In the genomic region with DNA sequence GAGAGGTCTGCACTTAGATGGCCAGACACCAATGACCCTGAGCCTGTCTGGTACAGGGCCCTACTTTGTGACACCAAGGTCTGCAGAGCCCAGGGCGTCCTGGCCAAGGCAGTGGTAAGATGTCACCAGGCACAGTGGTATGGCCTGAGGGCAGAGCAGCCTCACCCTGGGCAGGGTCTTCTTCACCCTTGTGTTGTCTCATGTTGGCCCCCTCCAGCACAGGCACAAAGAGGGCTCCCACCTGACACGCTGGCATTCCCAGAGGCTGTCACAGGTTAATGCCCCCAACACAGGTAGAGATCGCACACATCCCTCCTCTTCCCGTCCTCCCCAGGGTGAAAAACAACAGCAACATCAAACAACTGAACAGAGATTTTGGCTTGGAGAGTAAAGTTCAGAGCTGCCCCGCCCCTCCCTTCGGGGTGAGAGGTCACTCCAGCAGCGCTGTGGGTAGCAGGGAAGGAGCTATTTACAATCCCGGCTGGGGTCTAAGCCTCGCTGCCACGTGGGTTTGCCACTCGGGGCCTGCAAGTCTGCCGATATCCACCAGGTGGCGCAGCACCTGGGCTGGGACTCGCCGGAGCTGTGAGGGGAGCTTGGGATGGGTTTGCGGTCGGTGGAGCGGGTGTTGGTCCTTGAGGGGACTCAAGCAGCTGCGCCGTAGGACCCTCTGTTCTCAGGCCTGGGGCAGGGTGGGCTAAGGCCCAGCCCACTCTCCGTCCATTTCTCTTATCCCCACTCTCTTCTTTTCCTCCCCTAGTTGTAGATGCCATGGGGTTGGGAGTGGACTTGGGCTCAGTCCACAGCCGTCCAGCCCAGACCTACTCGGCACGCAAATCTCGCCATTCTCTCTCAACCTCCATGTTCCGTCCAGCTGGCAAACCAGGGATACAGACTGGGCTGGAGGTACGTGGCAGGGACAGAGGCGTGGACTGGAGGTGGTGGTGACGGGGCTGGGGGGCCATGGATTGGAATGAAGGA, we compare ENCODE assay signal across 9 cellular contexts. TPM values are rescaled to one million over a fixed set of nuclear protein-coding genes. Genes with fewer than 3 reads are reported as not detected.
A peak's percentile ranks its signal among the peaks of the same experiment; 100 is the strongest.
DNase-seq lines count a peak whose midpoint lies in the region; ATAC-seq, FAIRE-seq and TF ChIP-seq lines count a peak whose summit lies in the region.
"Had no signal": no experiment of that assay in that cellular context is flagged by ENCODE, and none has a peak within 500 bp of the region (broad histone marks: within the 10 kb centered on the region; RNA-seq: fewer than 3 reads in every experiment).

No MANE protein-coding gene starts in this region.

- peak; percentile 84 to 86 for ATAC-seq in activated T-cell treated with anti-CD3 and anti-CD28 coated beads, Interleukin-2, amount 50 U/mL, for 72 hours (replicated peaks in 1 of 2)
- ATAC-seq in stimulated activated naive CD8-positive, alpha-beta T cell treated with anti-CD3 and anti-CD28 coated beads, Interleukin-15, amount 100 ng/mL, for 72 hours = peak; percentile 76
- ATAC-seq in GM18520 (IDR thresholded peaks at IDR 0.05; ENCODE audit: unreplicated experiment) = no peak

- H3K36me3 ChIP-seq in Peyer's patch = no peaks in the 10 kb centered on the region
- H3K36me3 ChIP-seq in neural cell (ENCODE audit: insufficient read depth, low read length) = no peaks in the 10 kb centered on the region

- no peaks in the 10 kb centered on the region for H3K9me2 ChIP-seq in neural cell (ENCODE audit: insufficient read depth, low read length)

- TF ChIP-seq RAD21 in neural cell (conservative IDR thresholded peaks at IDR 0.05) = peak; percentile 76

- in situ Hi-C loops in KBM-7 (cut with MboI; ENCODE audit: low pct_unique_long_range_greater_than_20kb, low sequenced_read_pairs) = no loop called here

- H3K9me3 ChIP-seq in Peyer's patch (no peaks in the 10 kb centered on the region), neural cell (ENCODE audit: low read length) (no peaks in the 10 kb centered on the region)

- FAIRE-seq in D721Med (lab: Jason Lieb, UNC) = no peak

- peaks cover 12% of the 10 kb centered on the region for H3K4me1 Mint-ChIP-seq in activated T-cell treated with anti-CD3 and anti-CD28 coated beads, Interleukin-2, amount 50 U/mL, for 72 hours (ENCODE audit: low read depth)
- peaks cover 28% of the 10 kb centered on the region for H3K4me1 Mint-ChIP-seq in stimulated activated naive CD8-positive, alpha-beta T cell treated with anti-CD3 and anti-CD28 coated beads, Interleukin-15, amount 100 ng/mL, for 72 hours

- DNase-seq in D721Med (ENCODE audit: insufficient read length, low spot score) (no peak), KBM-7 (peak; percentile 88), Peyer's patch (peak; percentile 76 to 90 (median 84)), fibroblast of mammary gland (ENCODE audit: low read depth) (peak; percentile 67)
- DNase-seq in activated T-cell treated with anti-CD3 and anti-CD28 coated beads, Interleukin-2, amount 50 U/mL, for 72 hours = peak; percentile 82 to 86
- peak; percentile 78 to 80 for DNase-seq in stimulated activated naive CD8-positive, alpha-beta T cell treated with anti-CD3 and anti-CD28 coated beads, Interleukin-15, amount 100 ng/mL, for 72 hours

- no peaks in the 10 kb centered on the region for H3K79me2 ChIP-seq in neural cell (replicated peaks; ENCODE audit: insufficient read depth, low read length)

- H4K20me1 ChIP-seq in neural cell (ENCODE audit: insufficient read depth) = no peaks in the 10 kb centered on the region

- H3K27me3 ChIP-seq in Peyer's patch = no peaks in the 10 kb centered on the region
- H3K27me3 ChIP-seq in neural cell (ENCODE audit: insufficient read depth, low read depth, low read length) = no peaks in the 10 kb centered on the region

- no peaks in the 10 kb centered on the region for H3K36me3 Mint-ChIP-seq in activated T-cell treated with anti-CD3 and anti-CD28 coated beads, Interleukin-2, amount 50 U/mL, for 72 hours (ENCODE audit: insufficient read depth in 2 of 2)

- H3F3A ChIP-seq in neural cell (ENCODE audit: insufficient read depth, low read length, poor library complexity, severe bottlenecking) = no peaks in the 10 kb centered on the region

- H3K9me3 Mint-ChIP-seq in activated T-cell treated with anti-CD3 and anti-CD28 coated beads, Interleukin-2, amount 50 U/mL, for 72 hours = no peaks in the 10 kb centered on the region
- H3K9me3 Mint-ChIP-seq in stimulated activated naive CD8-positive, alpha-beta T cell treated with anti-CD3 and anti-CD28 coated beads, Interleukin-15, amount 100 ng/mL, for 72 hours = no peaks in the 10 kb centered on the region

- no peak overlapping the region for H3K4me2 ChIP-seq in neural cell (ENCODE audit: low read length)

- peaks cover 8% of the 10 kb centered on the region for H3K27me3 Mint-ChIP-seq in activated T-cell treated with anti-CD3 and anti-CD28 coated beads, Interleukin-2, amount 50 U/mL, for 72 hours (ENCODE audit: low read depth)
- H3K27me3 Mint-ChIP-seq in stimulated activated naive CD8-positive, alpha-beta T cell treated with anti-CD3 and anti-CD28 coated beads, Interleukin-15, amount 100 ng/mL, for 72 hours = peaks cover 14% of the 10 kb centered on the region

- H3K27ac ChIP-seq in Peyer's patch (no peak overlapping the region), neural cell (ENCODE audit: low read length) (no peak overlapping the region)

- no peak overlapping the region for H3K27ac Mint-ChIP-seq in activated T-cell treated with anti-CD3 and anti-CD28 coated beads, Interleukin-2, amount 50 U/mL, for 72 hours
- peak overlapping the region in 1 of 2 donors; percentile 25 for H3K27ac Mint-ChIP-seq in stimulated activated naive CD8-positive, alpha-beta T cell treated with anti-CD3 and anti-CD28 coated beads, Interleukin-15, amount 100 ng/mL, for 72 hours

- H3K4me3 Mint-ChIP-seq in activated T-cell treated with anti-CD3 and anti-CD28 coated beads, Interleukin-2, amount 50 U/mL, for 72 hours = peak overlapping the region in 1 of 2 donors; percentile 2
- H3K4me3 Mint-ChIP-seq in stimulated activated naive CD8-positive, alpha-beta T cell treated with anti-CD3 and anti-CD28 coated beads, Interleukin-15, amount 100 ng/mL, for 72 hours = peak overlapping the region in 1 of 2 donors; percentile 35

- H3K4me3 ChIP-seq in Peyer's patch (no peak overlapping the region), fibroblast of mammary gland (ENCODE audit: control insufficient read depth, low read depth, low read length) (no peak overlapping the region), neural cell (ENCODE audit: low read length) (no peak overlapping the region)

- H3K9ac ChIP-seq in neural cell (ENCODE audit: low read length) = no peak overlapping the region

- no peak for TF ChIP-seq POLR2A in Peyer's patch (IDR thresholded peaks at IDR 0.05)

- TF ChIP-seq CTCF in D721Med (IDR thresholded peaks at IDR 0.05; ENCODE audit: insufficient read depth, missing control alignments) (peak; percentile 99), Peyer's patch (IDR thresholded peaks at IDR 0.05) (peak; percentile 95 to 98 (median 97)), fibroblast of mammary gland (conservative IDR thresholded peaks at IDR 0.05; ENCODE audit: control insufficient read depth, insufficient read depth, low read depth, low read length) (peak; percentile 92), neural cell (IDR thresholded peaks at IDR 0.05; ENCODE audit: poor library complexity, severe bottlenecking) (peak; percentile 86)

- no peak overlapping the region for H2AFZ ChIP-seq in neural cell (ENCODE audit: low read depth, low read length)

- H3K4me1 ChIP-seq in Peyer's patch = peaks cover 0 to 23% (median 4%) of the 10 kb centered on the region in 4 donors

- TF ChIP-seq EP300 in neural cell (conservative IDR thresholded peaks at IDR 0.05; ENCODE audit: poor library complexity, severe bottlenecking) = no peak

TF ChIP-seq in neural cell, 6 proteins besides CTCF, POLR2A, EP300 and RAD21 (continues in another document):
- TF ChIP-seq MXI1 (conservative IDR thresholded peaks at IDR 0.05; ENCODE audit: poor library complexity, severe bottlenecking) (peak; percentile 49), SMC3 (conservative IDR thresholded peaks at IDR 0.05; ENCODE audit: poor library complexity) (peak; percentile 87)

RNA-seq across cellular contexts. Expression of gene EFNA3, which starts 12.7 kb away (rescaled TPM):
- 1 to 10 TPM; 2.3 to 8.7 (median 5.3) TPM for total RNA-seq in Peyer's patch
- 1 to 10 TPM; 4.1 to 4.7 TPM for total RNA-seq in activated T-cell treated with anti-CD3 and anti-CD28 coated beads, Interleukin-2, amount 50 U/mL, for 72 hours
- polyA plus RNA-seq in neural cell = 12.2 and 16.9 TPM in 2 replicates
- polyA minus RNA-seq in neural cell = 16.6 and 19.8 TPM in 2 replicates

RNA-seq across cellular contexts. Expression of gene EFNA4, which starts 27.8 kb away (rescaled TPM):
- 10 to 100 TPM in 3 of 4 donors, 1 to 10 TPM in 1; 2.5 to 39.6 (median 18.2) TPM for total RNA-seq in Peyer's patch
- 1 to 10 TPM; 3.4 to 4.0 TPM for total RNA-seq in activated T-cell treated with anti-CD3 and anti-CD28 coated beads, Interleukin-2, amount 50 U/mL, for 72 hours
- 0.64 and 1.2 TPM in 2 replicates for polyA plus RNA-seq in neural cell
- 0.81 TPM in 1 of 2 replicates, not detected in the other for polyA minus RNA-seq in neural cell

RNA-seq across cellular contexts. Expression of gene EFNA1, which starts 36.3 kb away (rescaled TPM):
- total RNA-seq in Peyer's patch = 100 to 1,000 TPM in 3 of 4 donors, 10 to 100 TPM in 1; 13.2 to 166 (median 145) TPM
- 1 to 10 TPM in 1 of 2 donors, under 1 TPM in 1; 1.00 to 1.4 TPM for total RNA-seq in activated T-cell treated with anti-CD3 and anti-CD28 coated beads, Interleukin-2, amount 50 U/mL, for 72 hours
- polyA plus RNA-seq in neural cell = 0.50 TPM in 1 of 2 replicates, not detected in the other
- polyA minus RNA-seq in neural cell = 1.2 TPM in 1 of 2 replicates, not detected in the other
- total RNA-seq: T-helper 2 cell treated with Interferon-gamma antibody and Interleukin-4, amounts not matched to agents 100 ng/mL and 5 ng/mL, for 36 hours had no signal

RNA-seq across cellular contexts. Expression of gene ADAM15, which starts 40.2 kb away (rescaled TPM):
- total RNA-seq in Peyer's patch = 100 to 1,000 TPM; 111 to 191 (median 126) TPM
- 10 to 100 TPM; 40.8 to 42.1 TPM for total RNA-seq in activated T-cell treated with anti-CD3 and anti-CD28 coated beads, Interleukin-2, amount 50 U/mL, for 72 hours
- 24.8 and 27.6 TPM in 2 replicates for polyA plus RNA-seq in neural cell
- polyA minus RNA-seq in neural cell = 9.7 and 17.3 TPM in 2 replicates

RNA-seq across cellular contexts. Expression of gene SLC50A1, which starts 44.3 kb away (rescaled TPM):
- 10 to 100 TPM; 42.5 to 83.3 (median 46.7) TPM for total RNA-seq in Peyer's patch
- total RNA-seq in activated T-cell treated with anti-CD3 and anti-CD28 coated beads, Interleukin-2, amount 50 U/mL, for 72 hours = 10 to 100 TPM; 65.0 to 66.3 TPM
- 12.6 and 15.9 TPM in 2 replicates for polyA plus RNA-seq in neural cell
- 6.5 and 8.0 TPM in 2 replicates for polyA minus RNA-seq in neural cell

Comparison
In these comparisons a context has a peak if more than half of its experiments do, and no peak if none do; other contexts are left out.
1. RNA of gene EFNA1, which starts 36.3 kb away (total RNA-seq): 13.2 to 166 TPM in Peyer's patch; 1.00 to 1.4 TPM in activated T-cell treated with anti-CD3 and anti-CD28 coated beads, Interleukin-2, amount 50 U/mL, for 72 hours; every median in the first group is over 4 times any median in the second.
2. Peak in every context shown above with its lines, with median percentiles within 50 percentile points of each other: CTCF ChIP-seq.